ENCODE assay signal across 16 cellular contexts in the genomic region with DNA sequence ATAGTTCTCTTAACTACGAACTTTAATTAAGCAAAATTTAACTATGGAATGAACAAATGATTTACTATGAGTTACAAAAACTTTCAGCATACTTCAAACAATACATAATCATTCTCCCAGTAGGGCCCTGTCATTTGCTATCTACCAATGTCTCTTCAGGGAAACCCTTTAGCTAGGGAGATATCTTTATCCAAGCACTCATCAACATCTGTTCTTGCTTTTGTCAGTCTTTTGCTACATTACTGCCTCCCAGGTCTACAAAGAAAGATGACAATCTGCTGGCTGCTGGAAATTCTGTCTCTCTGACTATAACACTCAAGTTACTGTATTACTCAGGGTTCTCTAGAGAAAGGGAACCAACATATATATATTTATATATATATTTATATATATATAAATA.
"Had no signal": no experiment of that assay in that cellular context is flagged by ENCODE, and none has a peak within 500 bp of the region (broad histone marks: within the 10 kb centered on the region; RNA-seq: fewer than 3 reads in every experiment).

No MANE protein-coding gene starts in this region.

- DNase-seq: activated CD4-positive, alpha-beta memory T cell treated with anti-CD3 and anti-CD28 coated beads, Interleukin-2, amount 10 ng/mL, durations not matched to agents 7 days and 5 days; activated CD4-positive, alpha-beta T cell treated with anti-CD3 and anti-CD28 coated beads, Interleukin-2, amount 10 ng/mL, durations not matched to agents 24 days and 14 days; activated effector memory CD4-positive, alpha-beta T cell treated with anti-CD3 and anti-CD28 coated beads, Interleukin-2, amount 50 U/mL, for 16 hours; activated naive CD4-positive, alpha-beta T cell treated with anti-CD3 and anti-CD28 coated beads, Interleukin-2, amount 10 ng/mL, durations not matched to agents 7 days and 5 days; activated naive CD8-positive, alpha-beta T cell treated with anti-CD3 and anti-CD28 coated beads, Interleukin-2, amount 50 U/mL, for 24 hours; cerebellar nuclear complex; endodermal cell; head of caudate nucleus; hypothalamus; left ventricle myocardium superior; mammary epithelial cell; midbrain; ovary; spleen; stimulated activated CD4-positive, alpha-beta T cell treated with anti-CD3 and anti-CD28 coated beads, Interleukin-4, amount 100 ng/mL, for 1 hour; stimulated activated naive CD4-positive, alpha-beta T cell had no signal
